Comparison of ENCODE assay signal across 4 cellular contexts in genomic region chr12:25121110-25121509, GRCh38.
TF ChIP-seq lines count a peak whose summit lies in the region.

No MANE protein-coding gene starts in this region.

TF ChIP-seq in HepG2, 621 proteins besides CTCF, POLR2A, EP300 and RAD21 (continues in another document):
- TF ChIP-seq ZBTB40 (IDR thresholded peaks at IDR 0.05) (no peak), ZBTB40 (CRISPR knock-in tag; IDR thresholded peaks at IDR 0.05) (0 out of 2 replicates have a peak, but pooled peaks have one; percentile 26)

TF ChIP-seq in GM23338, 12 proteins besides CTCF, POLR2A, EP300 and RAD21 (continues in another document):
- TF ChIP-seq STAT1 (IDR thresholded peaks at IDR 0.05; ENCODE audit: unreplicated experiment) (no peak), JUNB (IDR thresholded peaks at IDR 0.05; ENCODE audit: unreplicated experiment) (no peak), ZNF331 (CRISPR knock-in tag; IDR thresholded peaks at IDR 0.05; ENCODE audit: low read depth) (no peak), ETS1 (IDR thresholded peaks at IDR 0.05) (no peak), REST (IDR thresholded peaks at IDR 0.05; ENCODE audit: unreplicated experiment) (no peak), POLR2AphosphoS5 (IDR thresholded peaks at IDR 0.05; ENCODE audit: low read depth) (no peak), CREB1 (CRISPR knock-in tag; IDR thresholded peaks at IDR 0.05; ENCODE audit: low read depth) (no peak), EZH2 (IDR thresholded peaks at IDR 0.05; ENCODE audit: low read depth, unreplicated experiment) (no peak), EZH2phosphoT487 (IDR thresholded peaks at IDR 0.05; ENCODE audit: unreplicated experiment) (no peak), NANOG (IDR thresholded peaks at IDR 0.05; ENCODE audit: borderline replicate concordance) (no peak), ZNF114 (CRISPR knock-in tag; IDR thresholded peaks at IDR 0.05) (no peak)

TF ChIP-seq in GM12878, 131 proteins besides CTCF, POLR2A, EP300 and RAD21:
- TF ChIP-seq ZBTB40 (IDR thresholded peaks at IDR 0.05; ENCODE audit: borderline replicate concordance) (peak; percentile 72; the same call in 1 of the 2 replicates), MTA2 (IDR thresholded peaks at IDR 0.05; ENCODE audit: low read depth) (no peak)

TF ChIP-seq in K562, 482 proteins besides CTCF, POLR2A, EP300 and RAD21:
- TF ChIP-seq MECOM (CRISPR knock-in tag; IDR thresholded peaks at IDR 0.05), result no peak
- TF ChIP-seq ZBTB40 (IDR thresholded peaks at IDR 0.05), result peak; percentile 90
- TF ChIP-seq ZBTB40 (CRISPR knock-in tag; IDR thresholded peaks at IDR 0.05), result peak; percentile 75
